10 cellular contexts compared by ENCODE assay signal in genomic region chrX:131752493-131753198, GRCh38.
A peak's percentile ranks its signal among the peaks of the same experiment; 100 is the strongest.
DNase-seq lines count a peak whose midpoint lies in the region; ATAC-seq and TF ChIP-seq lines count a peak whose summit lies in the region.
"Had no signal": no experiment of that assay in that cellular context is flagged by ENCODE, and none has a peak within 500 bp of the region (broad histone marks: within the 10 kb centered on the region; RNA-seq: fewer than 3 reads in every experiment).

No MANE protein-coding gene starts in this region.

- H3K36me3 ChIP-seq in mucosa of descending colon (ENCODE audit: low read depth) = no peaks in the 10 kb centered on the region

- peak; percentile 44 for ATAC-seq in HG02571 (IDR thresholded peaks at IDR 0.05; ENCODE audit: unreplicated experiment)
- ATAC-seq in mucosa of descending colon = peak; percentile 86
- ATAC-seq in HG03460 (IDR thresholded peaks at IDR 0.05; ENCODE audit: unreplicated experiment) = no peak
- ATAC-seq: activated CD8-positive, alpha-beta T cell treated with anti-CD3 and anti-CD28 coated beads for 36 hours had no signal

- H3K9me3 ChIP-seq in mucosa of descending colon = no peaks in the 10 kb centered on the region

- DNase-seq in DMS114 treated with DMSO at 0.1 percent for 48 hours (lab: John Stamatoyannopoulos, UW; ENCODE audit: unreplicated experiment) = peak; percentile 69
- DNase-seq in mucosa of descending colon = peak in 1 of 3 donors; percentile 61
- no peak for DNase-seq in activated CD4-positive, alpha-beta T cell treated with anti-CD3 and anti-CD28 coated beads, Interleukin-2, amount 50 U/mL, for 1 hour
- no peak for DNase-seq in NCI-H1105 (lab: John Stamatoyannopoulos, UW)
- DNase-seq in stimulated activated CD4-positive, alpha-beta T cell treated with anti-CD3 and anti-CD28 coated beads, Interleukin-15, amount 100 ng/mL, for 24 hours = no peak
- DNase-seq: activated CD8-positive, alpha-beta T cell treated with anti-CD3 and anti-CD28 coated beads for 36 hours; kidney glomerular epithelial cell had no signal

- intact Hi-C loops in mucosa of descending colon (cut with DNase I, micrococcal nuclease) = no loop called here

- H3K4me1 ChIP-seq in mucosa of descending colon (ENCODE audit: low read depth) = no peaks in the 10 kb centered on the region

- TF ChIP-seq CTCF in WI38 (IDR thresholded peaks at IDR 0.05; ENCODE audit: low read depth, low read length) (no peak), mucosa of descending colon (IDR thresholded peaks at IDR 0.05) (no peak)

- H3K4me3 ChIP-seq in WI38 (ENCODE audit: low read depth, low read length) (peak overlapping the region; percentile 61), mucosa of descending colon (no peak overlapping the region)
